ENCODE assay signal across 1 cellular context in genomic region chr12:15151141-15152091, GRCh38.
TF ChIP-seq lines count a peak whose summit lies in the region.

No MANE protein-coding gene starts in this region.

TF ChIP-seq in K562, 482 proteins besides CTCF, POLR2A, EP300 and RAD21 (continued from another document):
- no peak for TF ChIP-seq ARID4B (CRISPR knock-in tag; IDR thresholded peaks at IDR 0.05)
- no peak for TF ChIP-seq FOXO4 (CRISPR knock-in tag; IDR thresholded peaks at IDR 0.05)
- no peak for TF ChIP-seq ZBTB9 (CRISPR knock-in tag; IDR thresholded peaks at IDR 0.05)
